ENCODE assay signal across 8 cellular contexts in the genomic region with DNA sequence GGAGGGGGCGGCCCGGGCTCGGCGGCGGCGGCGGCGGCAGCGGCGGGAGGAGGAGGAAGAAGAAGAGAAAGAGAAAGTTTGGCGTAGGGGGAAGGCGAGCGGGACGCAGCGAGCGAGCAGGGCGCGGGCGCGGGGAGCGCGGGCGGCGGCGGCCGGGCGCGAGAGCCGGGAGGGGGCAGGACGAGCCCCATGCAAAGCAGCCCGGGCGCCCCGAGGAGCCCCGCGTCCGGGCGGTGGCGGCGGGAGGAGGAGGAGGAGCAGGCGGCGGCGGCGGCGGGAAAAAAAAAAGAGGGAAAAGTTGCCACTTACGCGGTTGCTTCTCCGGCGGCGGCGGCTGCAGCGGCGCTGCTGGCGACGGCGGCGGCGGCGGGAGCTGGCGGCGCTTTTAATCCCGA. TPM values are rescaled to one million over a fixed set of nuclear protein-coding genes. Genes with fewer than 3 reads are reported as not detected.
DNase-seq lines count a peak whose midpoint lies in the region; ATAC-seq and TF ChIP-seq lines count a peak whose summit lies in the region.

No MANE protein-coding gene starts in this region.

- H3K36me3 Mint-ChIP-seq in CD8-positive, alpha-beta T cell, result no peaks in the 10 kb centered on the region
- peaks cover 10% of the 10 kb centered on the region for H3K36me3 Mint-ChIP-seq in effector memory CD8-positive, alpha-beta T cell (ENCODE audit: insufficient read depth)
- peaks cover 0 to 8% of the 10 kb centered on the region in 2 donors for H3K36me3 Mint-ChIP-seq in naive B cell

- CTCF ChIA-PET in CD8-positive, alpha-beta T cell (lab: Charles Lee), result no interaction called here

- peaks cover 62% of the 10 kb centered on the region for H3K27me3 Mint-ChIP-seq in CD8-positive, alpha-beta T cell (ENCODE audit: low read depth)
- H3K27me3 Mint-ChIP-seq in effector memory CD8-positive, alpha-beta T cell, result peaks cover 42 to 72% of the 10 kb centered on the region in 2 donors
- peaks cover 24 to 57% (median 43%) of the 10 kb centered on the region in 3 donors for H3K27me3 Mint-ChIP-seq in naive B cell

- POLR2A ChIA-PET in CD8-positive, alpha-beta T cell (lab: Charles Lee), result no interaction called here

- intact Hi-C loops in CD8-positive, alpha-beta T cell (cut with DNase I, micrococcal nuclease), result no loop called here

- no peak overlapping the region for H3K27ac ChIP-seq in CD8-positive, alpha-beta T cell (ENCODE audit: low read depth, low read length)
- peak overlapping the region; percentile 93 for H3K27ac ChIP-seq in RWPE2 (ENCODE audit: poor library complexity, severe bottlenecking)

- H3K4me3 ChIP-seq in CD8-positive, alpha-beta T cell (ENCODE audit: low read depth, low read length), result no peak overlapping the region
- peak overlapping the region; percentile 96 for H3K4me3 ChIP-seq in RWPE2 (ENCODE audit: severe bottlenecking)

- no peak overlapping the region for H3K27ac Mint-ChIP-seq in CD8-positive, alpha-beta T cell
- no peak overlapping the region for H3K27ac Mint-ChIP-seq in effector memory CD8-positive, alpha-beta T cell
- no peak overlapping the region for H3K27ac Mint-ChIP-seq in naive B cell

- H3K4me3 Mint-ChIP-seq in CD8-positive, alpha-beta T cell, result peak overlapping the region; percentile 43
- H3K4me3 Mint-ChIP-seq in effector memory CD8-positive, alpha-beta T cell, result peak overlapping the region; percentile 57 to 77
- H3K4me3 Mint-ChIP-seq in naive B cell, result peak overlapping the region; percentile 37 to 94 (median 77)

- ATAC-seq in CD8-positive, alpha-beta T cell, result no peak
- peak; percentile 77 for ATAC-seq in GM19023 (IDR thresholded peaks at IDR 0.05; ENCODE audit: unreplicated experiment)
- peak; percentile 78 for ATAC-seq in HG03045 (IDR thresholded peaks at IDR 0.05; ENCODE audit: unreplicated experiment)
- ATAC-seq in RWPE2 (ENCODE audit: low read depth), result no peak
- ATAC-seq in effector memory CD8-positive, alpha-beta T cell (replicated peaks), result no peak
- peak; percentile 69 to 72 for ATAC-seq in naive B cell (ENCODE audit: low read depth in 2 of 2)

- H3K4me1 Mint-ChIP-seq in CD8-positive, alpha-beta T cell (ENCODE audit: low read depth), result peaks cover 20% of the 10 kb centered on the region
- H3K4me1 Mint-ChIP-seq in effector memory CD8-positive, alpha-beta T cell (ENCODE audit: low read depth in 2 of 2), result peaks cover 8 to 14% of the 10 kb centered on the region in 2 donors
- peaks cover 26 to 37% (median 31%) of the 10 kb centered on the region in 3 donors for H3K4me1 Mint-ChIP-seq in naive B cell

- peaks cover 7% of the 10 kb centered on the region for H3K27me3 ChIP-seq in CD8-positive, alpha-beta T cell (ENCODE audit: insufficient read depth, low read length)
- H3K27me3 ChIP-seq in RWPE2 (ENCODE audit: insufficient read depth, poor library complexity, severe bottlenecking), result no peaks in the 10 kb centered on the region

- no peak for DNase-seq in CD8-positive, alpha-beta T cell
- DNase-seq in RWPE2 (ENCODE audit: low spot score) (no peak), naive B cell (peak; percentile 44), DMS153 treated with DMSO at 0.1 percent for 48 hours (lab: John Stamatoyannopoulos, UW; ENCODE audit: unreplicated experiment) (no peak), SHP77 treated with DMSO at 0.1 percent for 48 hours (lab: John Stamatoyannopoulos, UW) (no peak)
- no peak for DNase-seq in effector memory CD8-positive, alpha-beta T cell

- H3K9me3 ChIP-seq in CD8-positive, alpha-beta T cell (ENCODE audit: low read length), result no peaks in the 10 kb centered on the region
- H3K9me3 ChIP-seq in RWPE2 (ENCODE audit: severe bottlenecking), result no peaks in the 10 kb centered on the region

- no peaks in the 10 kb centered on the region for H3K36me3 ChIP-seq in CD8-positive, alpha-beta T cell (ENCODE audit: insufficient read depth, low read length)
- peaks cover 7% of the 10 kb centered on the region; the same call in 1 of the 2 replicates for H3K36me3 ChIP-seq in RWPE2 (ENCODE audit: low read depth)

- H3K4me1 ChIP-seq in CD8-positive, alpha-beta T cell (ENCODE audit: insufficient read depth, low read length), result no peaks in the 10 kb centered on the region
- peaks cover 42% of the 10 kb centered on the region for H3K4me1 ChIP-seq in RWPE2 (ENCODE audit: insufficient read depth, poor library complexity, severe bottlenecking)

- no peak for TF ChIP-seq CTCF in CD8-positive, alpha-beta T cell (IDR thresholded peaks at IDR 0.05)
- no peak for TF ChIP-seq CTCF in RWPE2 (IDR thresholded peaks at IDR 0.05; ENCODE audit: poor library complexity, severe bottlenecking)

- H3K9me3 Mint-ChIP-seq in CD8-positive, alpha-beta T cell, result no peaks in the 10 kb centered on the region
- H3K9me3 Mint-ChIP-seq in effector memory CD8-positive, alpha-beta T cell, result no peaks in the 10 kb centered on the region
- no peaks in the 10 kb centered on the region for H3K9me3 Mint-ChIP-seq in naive B cell

RNA-seq across cellular contexts. Expression of gene ZFHX3, which starts 10.3 kb away (rescaled TPM):
- total RNA-seq in CD8-positive, alpha-beta T cell, result under 1 TPM; 0.22 to 0.33 TPM
- under 1 TPM in 5 of 6 donors, not detected in 1; 0.08 to 0.61 (median 0.24) TPM for polyA plus RNA-seq in naive B cell (ENCODE audit: low read depth in 6 of 6)

Comparison
In these comparisons a context has a peak if more than half of its experiments do, and no peak if none do; other contexts are left out.
1. ATAC-seq: peak in GM19023 (single experiment), HG03045 (single experiment) and naive B cell (2 of 2); none in CD8-positive, alpha-beta T cell (single experiment), RWPE2 (single experiment) and effector memory CD8-positive, alpha-beta T cell (single experiment).
2. Peak in every context shown above with its lines, with median percentiles within 50 percentile points of each other: H3K4me3 Mint-ChIP-seq.